ENCODE assay signal across 13 cellular contexts in the genomic region with DNA sequence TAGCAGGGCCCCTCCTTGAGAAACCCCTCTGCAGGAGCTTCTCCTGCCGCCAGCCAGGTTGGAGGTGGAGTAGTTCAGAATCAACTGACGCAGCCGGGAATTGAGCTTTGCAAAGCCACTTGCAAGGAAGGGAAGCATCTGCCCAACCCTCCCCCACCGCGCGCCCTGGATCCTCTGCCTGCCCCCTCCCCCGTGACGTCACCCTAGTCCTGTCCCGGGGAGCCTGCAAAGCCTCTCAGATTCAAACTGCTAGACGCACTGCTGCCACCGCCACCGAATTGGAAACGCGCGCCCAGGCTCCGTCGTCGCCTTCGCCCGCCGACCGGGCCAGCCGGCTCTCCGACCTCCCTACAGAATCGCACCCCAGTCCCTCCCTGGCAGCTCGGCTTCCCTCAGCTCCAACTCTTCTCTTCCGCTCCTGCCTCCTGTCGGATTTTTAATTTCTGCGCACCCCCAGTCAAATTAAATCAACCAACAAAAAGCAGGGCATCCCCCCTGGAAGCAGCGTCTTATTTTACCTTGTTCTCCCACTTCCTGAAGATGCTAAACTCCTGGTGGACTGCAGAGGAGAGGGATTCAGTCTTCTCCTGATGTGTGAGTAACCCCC. TPM values are rescaled to one million over a fixed set of nuclear protein-coding genes. Genes with fewer than 3 reads are reported as not detected.
A peak's percentile ranks its signal among the peaks of the same experiment; 100 is the strongest.
DNase-seq lines count a peak whose midpoint lies in the region; ATAC-seq, FAIRE-seq and TF ChIP-seq lines count a peak whose summit lies in the region.
"Had no signal": no experiment of that assay in that cellular context is flagged by ENCODE, and none has a peak within 500 bp of the region (broad histone marks: within the 10 kb centered on the region; RNA-seq: fewer than 3 reads in every experiment).

No MANE protein-coding gene starts in this region.

- H3K4me2 ChIP-seq in SK-N-SH, result no peak overlapping the region

- H3K27ac ChIP-seq in small intestine (ENCODE audit: low read depth in 1 of 2, low read length in 1 of 2) (no peak overlapping the region), SK-N-SH (ENCODE audit: low read depth in 2 of 2, low read length in 1 of 2) (no peak overlapping the region)
- H3K27ac ChIP-seq: VCaP had no signal

- H4K20me1 ChIP-seq in SK-N-SH (ENCODE audit: insufficient read depth), result no peaks in the 10 kb centered on the region

- H3K4me3 Mint-ChIP-seq in mesothelial cell of epicardium, result peak overlapping the region; percentile 66
- no peak overlapping the region for H3K4me3 Mint-ChIP-seq in activated CD4-positive, alpha-beta T cell treated with anti-CD3 and anti-CD28 coated beads for 36 hours

- DNase-seq in left cardiac atrium (peak; percentile 26), left ventricle myocardium superior (no peak), ecto neural progenitor cell (ENCODE audit: low spot score) (peak; percentile 62), mesothelial cell of epicardium (ENCODE audit: low spot score in 2 of 2, unreplicated experiment in 2 of 2) (no peak), small intestine (no peak), SK-N-SH (no peak)
- DNase-seq in activated CD4-positive, alpha-beta T cell treated with anti-CD3 and anti-CD28 coated beads for 36 hours, result no peak
- DNase-seq: activated naive CD4-positive, alpha-beta T cell treated with anti-CD3 and anti-CD28 coated beads, Interleukin-2, amount 50 U/mL, for 16 hours; cortex of kidney; naive B cell; NCI-H226 had no signal

- TF ChIP-seq RAD21 in SK-N-SH (IDR thresholded peaks at IDR 0.05; ENCODE audit: low read length), result no peak

- H3K4me1 Mint-ChIP-seq in mesothelial cell of epicardium, result peaks cover 16% of the 10 kb centered on the region
- H3K4me1 Mint-ChIP-seq in activated CD4-positive, alpha-beta T cell treated with anti-CD3 and anti-CD28 coated beads for 36 hours, result no peaks in the 10 kb centered on the region

- no peaks in the 10 kb centered on the region for H3K36me3 Mint-ChIP-seq in mesothelial cell of epicardium
- no peaks in the 10 kb centered on the region for H3K36me3 Mint-ChIP-seq in activated CD4-positive, alpha-beta T cell treated with anti-CD3 and anti-CD28 coated beads for 36 hours (ENCODE audit: low read depth)

- TF ChIP-seq EP300 in SK-N-SH (IDR thresholded peaks at IDR 0.05; ENCODE audit: borderline replicate concordance in 1 of 2, low read depth in 1 of 2, low read length in 1 of 2), result no peak

- ATAC-seq in left cardiac atrium (no peak), left ventricle myocardium superior (no peak), HG02759 (IDR thresholded peaks at IDR 0.05; ENCODE audit: unreplicated experiment) (no peak)
- no peak for ATAC-seq in activated CD4-positive, alpha-beta T cell treated with anti-CD3 and anti-CD28 coated beads for 36 hours

- H3K4me1 ChIP-seq in small intestine (ENCODE audit: control insufficient read depth in 2 of 2, insufficient read depth in 1 of 2, low read depth in 1 of 2, low read length in 1 of 2) (no peaks in the 10 kb centered on the region), SK-N-SH (ENCODE audit: control insufficient read depth in 1 of 2, insufficient read depth in 2 of 2, low read depth in 1 of 2, low read length in 1 of 2) (no peaks in the 10 kb centered on the region)

- H3K9ac ChIP-seq in SK-N-SH, result no peak overlapping the region

- H3K4me3 ChIP-seq in small intestine (ENCODE audit: low read depth in 1 of 2, low read length in 2 of 2) (no peak overlapping the region), SK-N-SH (ENCODE audit: low read depth in 2 of 2, low read length in 1 of 2) (no peak overlapping the region)

- H3K27me3 Mint-ChIP-seq in mesothelial cell of epicardium (ENCODE audit: low read depth), result peaks cover 88% of the 10 kb centered on the region
- H3K27me3 Mint-ChIP-seq in activated CD4-positive, alpha-beta T cell treated with anti-CD3 and anti-CD28 coated beads for 36 hours, result peaks cover 26% of the 10 kb centered on the region

- no peak for FAIRE-seq in small intestine (lab: Jason Lieb, UNC)

- H3K79me2 ChIP-seq in SK-N-SH (ENCODE audit: insufficient read depth), result no peaks in the 10 kb centered on the region

- no peaks in the 10 kb centered on the region for H3K9me3 ChIP-seq in small intestine (ENCODE audit: control insufficient read depth, low read depth)
- H3K9me3 ChIP-seq in SK-N-SH, result no peaks in the 10 kb centered on the region

- no peaks in the 10 kb centered on the region for H3F3A ChIP-seq in SK-N-SH (replicated peaks; ENCODE audit: insufficient read depth)

- intact Hi-C loops in left cardiac atrium (cut with DNase I), result no loop called here
- intact Hi-C loops in left ventricle myocardium superior (cut with micrococcal nuclease), result no loop called here
- intact Hi-C loops in activated CD4-positive, alpha-beta T cell treated with anti-CD3 and anti-CD28 coated beads for 36 hours (cut with DNase I, micrococcal nuclease), result no loop called here

- no peaks in the 10 kb centered on the region for H3K36me3 ChIP-seq in small intestine (ENCODE audit: control insufficient read depth in 2 of 2, insufficient read depth in 2 of 2, low read length in 2 of 2)
- H3K36me3 ChIP-seq in SK-N-SH (replicated peaks in 1 of 2; ENCODE audit: control insufficient read depth in 1 of 2, insufficient read depth in 2 of 2, low read length in 1 of 2), result no peaks in the 10 kb centered on the region

- no peaks in the 10 kb centered on the region for H3K9me2 ChIP-seq in SK-N-SH

- H3K9me3 Mint-ChIP-seq in mesothelial cell of epicardium, result peaks cover under 1% of the 10 kb centered on the region
- peaks cover 1% of the 10 kb centered on the region for H3K9me3 Mint-ChIP-seq in activated CD4-positive, alpha-beta T cell treated with anti-CD3 and anti-CD28 coated beads for 36 hours (ENCODE audit: low read depth)

- 4 to 27% (median 7%) methylated on average over 13 to 30 of the region's 30 CpGs for WGBS in small intestine, 3 donors
- WGBS in SK-N-SH (ENCODE audit: low lambda C conversion rate), result 14% methylated on average over 10 of the region's 30 CpGs

- no peak overlapping the region for H3K27ac Mint-ChIP-seq in mesothelial cell of epicardium
- no peak overlapping the region for H3K27ac Mint-ChIP-seq in activated CD4-positive, alpha-beta T cell treated with anti-CD3 and anti-CD28 coated beads for 36 hours
- H3K27ac Mint-ChIP-seq: naive B cell had no signal

- POLR2A ChIA-PET in SK-N-SH (lab: Yijun Ruan, JAX), result no interaction called here
- POLR2A ChIA-PET in activated CD4-positive, alpha-beta T cell treated with anti-CD3 and anti-CD28 coated beads for 36 hours (lab: Charles Lee), result no interaction called here

- TF ChIP-seq CTCF in mesothelial cell of epicardium (IDR thresholded peaks at IDR 0.05; ENCODE audit: unreplicated experiment), result no peak
- no peak for TF ChIP-seq CTCF in SK-N-SH (IDR thresholded peaks at IDR 0.05)

- no peak overlapping the region for H2AFZ ChIP-seq in SK-N-SH (ENCODE audit: low read depth)

- H3K27me3 ChIP-seq in small intestine (ENCODE audit: control insufficient read depth in 2 of 2, insufficient read depth in 2 of 2, low read length in 2 of 2) (peaks cover 0 to 10% of the 10 kb centered on the region in 2 donors), SK-N-SH (ENCODE audit: insufficient read depth) (peaks cover 16% of the 10 kb centered on the region; the same call in 1 of the 2 replicates)

- CTCF ChIA-PET in SK-N-SH (lab: Yijun Ruan, JAX), result no interaction called here
- CTCF ChIA-PET in activated CD4-positive, alpha-beta T cell treated with anti-CD3 and anti-CD28 coated beads for 36 hours (lab: Charles Lee), result no interaction called here

TF ChIP-seq in SK-N-SH, 30 proteins besides CTCF, POLR2A, EP300 and RAD21:
- TF ChIP-seq SMC3 (IDR thresholded peaks at IDR 0.05; ENCODE audit: low read depth, low read length) (no peak), GABPA (IDR thresholded peaks at IDR 0.05; ENCODE audit: low read depth) (no peak)
- TF ChIP-seq, protein P1, sequence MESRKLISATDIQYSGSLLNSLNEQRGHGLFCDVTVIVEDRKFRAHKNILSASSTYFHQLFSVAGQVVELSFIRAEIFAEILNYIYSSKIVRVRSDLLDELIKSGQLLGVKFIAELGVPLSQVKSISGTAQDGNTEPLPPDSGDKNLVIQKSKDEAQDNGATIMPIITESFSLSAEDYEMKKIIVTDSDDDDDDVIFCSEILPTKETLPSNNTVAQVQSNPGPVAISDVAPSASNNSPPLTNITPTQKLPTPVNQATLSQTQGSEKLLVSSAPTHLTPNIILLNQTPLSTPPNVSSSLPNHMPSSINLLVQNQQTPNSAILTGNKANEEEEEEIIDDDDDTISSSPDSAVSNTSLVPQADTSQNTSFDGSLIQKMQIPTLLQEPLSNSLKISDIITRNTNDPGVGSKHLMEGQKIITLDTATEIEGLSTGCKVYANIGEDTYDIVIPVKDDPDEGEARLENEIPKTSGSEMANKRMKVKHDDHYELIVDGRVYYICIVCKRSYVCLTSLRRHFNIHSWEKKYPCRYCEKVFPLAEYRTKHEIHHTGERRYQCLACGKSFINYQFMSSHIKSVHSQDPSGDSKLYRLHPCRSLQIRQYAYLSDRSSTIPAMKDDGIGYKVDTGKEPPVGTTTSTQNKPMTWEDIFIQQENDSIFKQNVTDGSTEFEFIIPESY (IDR thresholded peaks at IDR 0.05; ENCODE audit: borderline replicate concordance, low read depth), result no peak

RNA-seq across cellular contexts. Expression of a gene that starts 3.8 kb away (rescaled TPM):
- total RNA-seq in left cardiac atrium, result under 1 TPM; 0.76 to 0.91 TPM
- 0.45 TPM for total RNA-seq in left ventricle myocardium superior
- 0.85 to 1.2 TPM (median 0.95 TPM) in 3 replicates for total RNA-seq in mesothelial cell of epicardium
- polyA plus RNA-seq in small intestine, result under 1 TPM in 1 of 3 donors, not detected in 2; 0.19 TPM
- not detected in 2 replicates for polyA plus RNA-seq in SK-N-SH (2012; rRNA removed)
- not detected in 2 replicates for polyA plus RNA-seq in SK-N-SH (2012; cell fraction: cytosol; rRNA removed)
- polyA plus RNA-seq in SK-N-SH (2012; cell fraction: nucleus; rRNA removed), result not detected in 2 replicates
- total RNA-seq in activated CD4-positive, alpha-beta T cell treated with anti-CD3 and anti-CD28 coated beads for 36 hours, result not detected

Comparison
In these comparisons a context has a peak if more than half of its experiments do, and no peak if none do; other contexts are left out.
1. DNase-seq: peak in left cardiac atrium (single experiment) and ecto neural progenitor cell (single experiment); none in left ventricle myocardium superior (single experiment), mesothelial cell of epicardium (0 of 2), small intestine (single experiment), SK-N-SH (single experiment) and activated CD4-positive, alpha-beta T cell treated with anti-CD3 and anti-CD28 coated beads for 36 hours (single experiment).